ENCODE assay signal across 35 cellular contexts in the genomic region with DNA sequence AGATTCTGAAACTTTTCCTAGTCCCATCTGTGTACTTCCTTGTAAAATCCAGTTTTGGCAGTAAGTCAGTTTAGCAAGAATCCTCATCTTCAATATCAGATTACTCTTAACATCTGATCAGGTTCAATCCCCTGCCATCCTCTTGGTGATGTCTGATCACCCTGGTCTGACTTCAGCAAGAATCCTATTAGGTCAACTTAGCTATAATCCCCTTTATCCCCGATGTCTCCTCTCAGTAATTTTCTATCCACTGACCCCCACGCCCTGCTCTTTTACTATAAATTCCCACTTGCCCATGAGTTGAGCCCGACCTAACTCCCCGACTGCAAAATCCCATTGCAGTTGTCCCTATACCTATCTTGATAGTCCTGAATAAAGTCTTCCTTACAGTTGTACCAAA. TPM values are rescaled to one million over a fixed set of nuclear protein-coding genes. Genes with fewer than 3 reads are reported as not detected.
"Had no signal": no experiment of that assay in that cellular context is flagged by ENCODE, and none has a peak within 500 bp of the region (broad histone marks: within the 10 kb centered on the region; RNA-seq: fewer than 3 reads in every experiment).

No MANE protein-coding gene starts in this region.

- H3K27ac Mint-ChIP-seq: dendritic cell treated with granulocyte-macrophage colony-stimulating factor and Interleukin-4, amounts not matched to agents 40 ng/mL and 50 ng/mL, for 4 days; memory B cell; natural killer cell; stimulated activated naive CD8-positive, alpha-beta T cell treated with anti-CD3 and anti-CD28 coated beads, Interleukin-15, amount 100 ng/mL, for 72 hours had no signal

- H3K4me1 ChIP-seq: colonic mucosa, pancreas had no signal

- H3K9me3 ChIP-seq: colonic mucosa, esophagus squamous epithelium, heart right ventricle, lower lobe of right lung, neutrophil, pancreas, right atrium auricular region, thoracic aorta, tibial nerve, upper lobe of right lung, uterus had no signal

- H3K4me3 Mint-ChIP-seq: dendritic cell treated with granulocyte-macrophage colony-stimulating factor and Interleukin-4, amounts not matched to agents 40 ng/mL and 50 ng/mL, for 4 days; memory B cell; natural killer cell; neural crest cell; stimulated activated naive CD8-positive, alpha-beta T cell treated with anti-CD3 and anti-CD28 coated beads, Interleukin-15, amount 100 ng/mL, for 72 hours had no signal

- H3K36me3 ChIP-seq: colonic mucosa, esophagus squamous epithelium, lower lobe of right lung, neutrophil, pancreas, right atrium auricular region, thoracic aorta, upper lobe of right lung, uterus had no signal

- H3K4me3 ChIP-seq: colonic mucosa, esophagus squamous epithelium, heart right ventricle, lower lobe of right lung, pancreas, right atrium auricular region, smooth muscle cell, thoracic aorta, tibial nerve, upper lobe of right lung, uterus had no signal

- FAIRE-seq: endothelial cell of umbilical vein, pancreas had no signal

- H3K9me3 Mint-ChIP-seq: dendritic cell treated with granulocyte-macrophage colony-stimulating factor and Interleukin-4, amounts not matched to agents 40 ng/mL and 50 ng/mL, for 4 days; natural killer cell; neural crest cell; stimulated activated naive CD8-positive, alpha-beta T cell treated with anti-CD3 and anti-CD28 coated beads, Interleukin-15, amount 100 ng/mL, for 72 hours had no signal

- H3K36me3 Mint-ChIP-seq: natural killer cell had no signal

- ATAC-seq: heart right ventricle; left ventricle myocardium superior; lower lobe of right lung; natural killer cell; pancreas; sciatic nerve; stimulated activated naive CD8-positive, alpha-beta T cell treated with anti-CD3 and anti-CD28 coated beads, Interleukin-15, amount 100 ng/mL, for 72 hours; upper lobe of right lung had no signal

- DNase-seq: colonic mucosa; effector CD8-positive, alpha-beta T cell; esophagus squamous epithelium; foreskin melanocyte; glutamatergic neuron; heart right ventricle; hippocampal formation; left ventricle myocardium superior; lower lobe of right lung; natural killer cell; pancreas; stimulated activated CD4-positive, alpha-beta T cell treated with anti-CD3 and anti-CD28 coated beads, Interleukin-12 subunit alpha, Interleukin-12 subunit beta, amount 100 ng/mL, for 4 hours; stimulated activated CD4-positive, alpha-beta T cell treated with anti-CD3 and anti-CD28 coated beads, Interleukin-1b, Interleukin-23, amount 100 ng/mL, for 48 hours; stimulated activated CD4-positive, alpha-beta T cell treated with anti-CD3 and anti-CD28 coated beads, Interleukin-4, amount 100 ng/mL, for 1 hour; stimulated activated CD8-positive, alpha-beta memory T cell treated with anti-CD3 and anti-CD28 coated beads, Interleukin-4, amount 100 ng/mL, for 48 hours; stimulated activated naive CD4-positive, alpha-beta T cell; stimulated activated naive CD8-positive, alpha-beta T cell treated with anti-CD3 and anti-CD28 coated beads, Interleukin-15, amount 100 ng/mL, for 72 hours; upper lobe of right lung; uterus had no signal

- H3K27me3 ChIP-seq: colonic mucosa, esophagus squamous epithelium, heart right ventricle, neutrophil, pancreas, right atrium auricular region, tibial nerve, upper lobe of right lung, uterus had no signal

- H3K27me3 Mint-ChIP-seq: dendritic cell treated with granulocyte-macrophage colony-stimulating factor and Interleukin-4, amounts not matched to agents 40 ng/mL and 50 ng/mL, for 4 days had no signal

- H3K4me1 Mint-ChIP-seq: memory B cell; natural killer cell; neural crest cell; stimulated activated naive CD8-positive, alpha-beta T cell treated with anti-CD3 and anti-CD28 coated beads, Interleukin-15, amount 100 ng/mL, for 72 hours had no signal

RNA-seq across cellular contexts. Expression of a gene that starts 57.9 kb away (rescaled TPM):
- total RNA-seq: chondrocyte, colonic mucosa, endothelial cell of umbilical vein, epithelial cell of proximal tubule, esophagus squamous epithelium, heart right ventricle, left ventricle myocardium superior, lower lobe of right lung, mononuclear cell, natural killer cell, neural crest cell, omental fat pad, pancreas, posterior vena cava, right atrium auricular region, sciatic nerve, smooth muscle cell, subcutaneous adipose tissue, thoracic aorta, tibial nerve, upper lobe of right lung, uterus had no signal
